16 cellular contexts compared by ENCODE assay signal in genomic region chr5:8522635-8523034, GRCh38.
DNase-seq lines count a peak whose midpoint lies in the region; ATAC-seq and TF ChIP-seq lines count a peak whose summit lies in the region.
"Had no signal": no experiment of that assay in that cellular context is flagged by ENCODE, and none has a peak within 500 bp of the region (broad histone marks: within the 10 kb centered on the region; RNA-seq: fewer than 3 reads in every experiment).

No MANE protein-coding gene starts in this region.

- no peak overlapping the region for H3K4me3 Mint-ChIP-seq in T-cell

- no peaks in the 10 kb centered on the region for H3K4me1 Mint-ChIP-seq in T-cell

- ATAC-seq in T-cell (replicated peaks in 1 of 4) (no peak), GM21737 (IDR thresholded peaks at IDR 0.05; ENCODE audit: unreplicated experiment) (no peak)
- ATAC-seq: GM12878, K562 had no signal

- POLR2A ChIA-PET in T-cell (lab: Charles Lee), result no interaction called here

- H3K4me1 ChIP-seq in breast epithelium, result no peaks in the 10 kb centered on the region
- H3K4me1 ChIP-seq: Caco-2 had no signal

- H3K27me3 ChIP-seq in breast epithelium, result no peaks in the 10 kb centered on the region

- no peaks in the 10 kb centered on the region for H3K36me3 ChIP-seq in breast epithelium

- DNase-seq in NCI-H748 (lab: John Stamatoyannopoulos, UW; ENCODE audit: unreplicated experiment) (peak; percentile 74), NCI-H748 treated with DMSO at 0.1 percent for 48 hours (lab: John Stamatoyannopoulos, UW) (no peak), NCI-H2171 (lab: John Stamatoyannopoulos, UW) (peak; percentile 4), choroid plexus epithelial cell (ENCODE audit: low read depth) (peak; percentile 3), T-cell (no peak), breast epithelium (ENCODE audit: low spot score in 2 of 2) (no peak)
- DNase-seq: C1 segment of cervical spinal cord, Caco-2, DMS79, NCI-H1436, NCI-H2107, NCI-H446, NCI-H774 had no signal

- intact Hi-C loops in breast epithelium (cut with DNase I; ENCODE audit: low total_unique reads), result no loop called here

- TF ChIP-seq CTCF in choroid plexus epithelial cell (conservative IDR thresholded peaks at IDR 0.05; ENCODE audit: low read depth, low read length) (peak; percentile 16), breast epithelium (IDR thresholded peaks at IDR 0.05) (no peak)

- H3K9me3 ChIP-seq in breast epithelium, result no peaks in the 10 kb centered on the region
- H3K9me3 ChIP-seq: Caco-2 had no signal

- H3K4me3 ChIP-seq in choroid plexus epithelial cell (ENCODE audit: low read depth, low read length) (no peak overlapping the region), breast epithelium (no peak overlapping the region)
- H3K4me3 ChIP-seq: GM12878, K562 had no signal

- H3K27ac Mint-ChIP-seq in T-cell, result no peak overlapping the region

- H3K36me3 Mint-ChIP-seq in T-cell, result no peaks in the 10 kb centered on the region

- H3K27me3 Mint-ChIP-seq in T-cell, result no peaks in the 10 kb centered on the region

- CTCF ChIA-PET in T-cell (lab: Charles Lee), result no interaction called here

- H3K27ac ChIP-seq in breast epithelium, result no peak overlapping the region

- peaks cover 0 to 4% (median 0%) of the 10 kb centered on the region in 3 donors for H3K9me3 Mint-ChIP-seq in T-cell

- no peak for TF ChIP-seq POLR2A in breast epithelium (IDR thresholded peaks at IDR 0.05)

Comparison
In these comparisons a context has a peak if more than half of its experiments do, and no peak if none do; other contexts are left out.
1. DNase-seq: peak in NCI-H748 (single experiment), NCI-H2171 (single experiment) and choroid plexus epithelial cell (single experiment); none in NCI-H748 treated with DMSO at 0.1 percent for 48 hours (single experiment), T-cell (0 of 34) and breast epithelium (0 of 2).